Comparison of ENCODE assay signal across 21 cellular contexts in genomic region chrX:1151378-1152077, GRCh38.
DNase-seq lines count a peak whose midpoint lies in the region; ATAC-seq, FAIRE-seq and TF ChIP-seq lines count a peak whose summit lies in the region.
"Had no signal": no experiment of that assay in that cellular context is flagged by ENCODE, and none has a peak within 500 bp of the region (broad histone marks: within the 10 kb centered on the region; RNA-seq: fewer than 3 reads in every experiment).

No MANE protein-coding gene starts in this region.

- no peak overlapping the region for H3K27ac Mint-ChIP-seq in GM23338
- peak overlapping the region; percentile 81 for H3K27ac Mint-ChIP-seq in nephron progenitor cell
- no peak overlapping the region for H3K27ac Mint-ChIP-seq in stimulated activated naive B cell treated with anti-CD40 and anti-IgM and Interleukin-4, amounts not matched to agents 10 μg/mL and 1 μg/mL and 100 μg/mL, for 72 hours
- H3K27ac Mint-ChIP-seq: CD4-positive, alpha-beta T cell; IgD-negative memory B cell had no signal

- DNase-seq in A549 (ENCODE audit: low read depth in 1 of 2, low spot score in 1 of 2) (no peak), GM23338 (ENCODE audit: low spot score) (no peak), ecto neural progenitor cell (ENCODE audit: low spot score) (peak; percentile 26), nephron progenitor cell (no peak), H4 (ENCODE audit: low spot score) (no peak), NCI-H1417 treated with DMSO at 0.1 percent for 48 hours (lab: John Stamatoyannopoulos, UW) (no peak)
- no peak for DNase-seq in stimulated activated naive B cell treated with anti-CD40 and anti-IgM and Interleukin-4, amounts not matched to agents 10 μg/mL and 1 μg/mL and 100 μg/mL, for 72 hours
- DNase-seq in NK-92 treated with Interleukin-12 subunit alpha and Interleukin-12 subunit beta, amount 100 ng/mL, for 24 hours (lab: John Stamatoyannopoulos, UW) = no peak
- DNase-seq: ACHN; Caco-2; CD4-positive, alpha-beta T cell; GM23248; KBM-7 had no signal

- peak overlapping the region; percentile 83 for H2AFZ ChIP-seq in GM23338
- H2AFZ ChIP-seq: GM23248 had no signal

- no peaks in the 10 kb centered on the region; the same call in 2 of the 3 replicates for H3K4me1 Mint-ChIP-seq in GM23338
- H3K4me1 Mint-ChIP-seq in nephron progenitor cell = peaks cover 28% of the 10 kb centered on the region
- no peaks in the 10 kb centered on the region for H3K4me1 Mint-ChIP-seq in stimulated activated naive B cell treated with anti-CD40 and anti-IgM and Interleukin-4, amounts not matched to agents 10 μg/mL and 1 μg/mL and 100 μg/mL, for 72 hours
- H3K4me1 Mint-ChIP-seq: IgD-negative memory B cell had no signal

- H3K9me3 ChIP-seq in A549 = no peaks in the 10 kb centered on the region
- H3K9me3 ChIP-seq: Caco-2, HAP-1 had no signal

- H3K9me2 ChIP-seq in GM23338 (ENCODE audit: insufficient read depth) = no peaks in the 10 kb centered on the region

- CTCF ChIA-PET in A549 (lab: Yijun Ruan, JAX) = no interaction called here

- 31% methylated on average over 9 of the region's 9 CpGs for WGBS in A549 (ENCODE audit: missing lambda C conversion rate)

- POLR2A ChIA-PET in A549 (lab: Yijun Ruan, JAX) = no interaction called here

- H4K20me1 ChIP-seq in GM23338 (replicated peaks; ENCODE audit: insufficient read depth) = no peaks in the 10 kb centered on the region

- H3K27ac ChIP-seq in A549 (no peak overlapping the region), GM23338 (ENCODE audit: low read depth) (no peak overlapping the region)
- H3K27ac ChIP-seq: C4-2B, GM23248 had no signal

- no peak for FAIRE-seq in A549 (lab: Jason Lieb, UNC)
- FAIRE-seq: D721Med, G401.6, GM12891, GM18507, HTR-8/SVneo had no signal

- H3K79me2 ChIP-seq in GM23338 (replicated peaks; ENCODE audit: insufficient read depth) = no peaks in the 10 kb centered on the region

- H3K36me3 Mint-ChIP-seq in GM23338 (ENCODE audit: low read depth) = peaks cover 25% of the 10 kb centered on the region
- no peaks in the 10 kb centered on the region for H3K36me3 Mint-ChIP-seq in nephron progenitor cell (ENCODE audit: low read depth)
- no peaks in the 10 kb centered on the region for H3K36me3 Mint-ChIP-seq in stimulated activated naive B cell treated with anti-CD40 and anti-IgM and Interleukin-4, amounts not matched to agents 10 μg/mL and 1 μg/mL and 100 μg/mL, for 72 hours
- H3K36me3 Mint-ChIP-seq: IgD-negative memory B cell had no signal

- no peaks in the 10 kb centered on the region for H3K36me3 ChIP-seq in GM23338 (ENCODE audit: insufficient read depth)
- H3K36me3 ChIP-seq: HAP-1 had no signal

- no peak for TF ChIP-seq RAD21 in A549 (conservative IDR thresholded peaks at IDR 0.05 in 1 of 2, IDR thresholded peaks at IDR 0.05 in 1 of 2)

- ATAC-seq in A549 (peak; percentile 40 to 49; a peak in 3 of 6 replicates), GM23338 (no peak)
- no peak for ATAC-seq in stimulated activated naive B cell treated with anti-CD40 and anti-IgM and Interleukin-4, amounts not matched to agents 10 μg/mL and 1 μg/mL and 100 μg/mL, for 72 hours (replicated peaks)

- H3F3A ChIP-seq in GM23338 (replicated peaks; ENCODE audit: low read depth) = no peaks in the 10 kb centered on the region

- no peak overlapping the region for H3K4me3 ChIP-seq in A549
- no peak overlapping the region for H3K4me3 ChIP-seq in GM23338
- H3K4me3 ChIP-seq: GM23248, HAP-1 had no signal

- H3K27me3 ChIP-seq in GM23338 (ENCODE audit: insufficient read depth) = no peaks in the 10 kb centered on the region

- H3K9me3 Mint-ChIP-seq in GM23338 (peaks cover 82% of the 10 kb centered on the region), nephron progenitor cell (no peaks in the 10 kb centered on the region)
- H3K9me3 Mint-ChIP-seq in stimulated activated naive B cell treated with anti-CD40 and anti-IgM and Interleukin-4, amounts not matched to agents 10 μg/mL and 1 μg/mL and 100 μg/mL, for 72 hours = no peaks in the 10 kb centered on the region
- H3K9me3 Mint-ChIP-seq: CD4-positive, alpha-beta T cell had no signal

- no peak for TF ChIP-seq EP300 in A549 (IDR thresholded peaks at IDR 0.05)

- H3K4me1 ChIP-seq in A549 = peaks cover 2% of the 10 kb centered on the region; the same call in 1 of the 3 replicates
- H3K4me1 ChIP-seq in GM23338 (ENCODE audit: insufficient read depth) = 0 out of 2 replicates have a peak, but pooled peaks cover 3% of the 10 kb centered on the region
- H3K4me1 ChIP-seq: Caco-2, HAP-1 had no signal

- H3K4me3 Mint-ChIP-seq in GM23338 (no peak overlapping the region), nephron progenitor cell (no peak overlapping the region)
- no peak overlapping the region for H3K4me3 Mint-ChIP-seq in stimulated activated naive B cell treated with anti-CD40 and anti-IgM and Interleukin-4, amounts not matched to agents 10 μg/mL and 1 μg/mL and 100 μg/mL, for 72 hours
- H3K4me3 Mint-ChIP-seq: CD4-positive, alpha-beta T cell had no signal

- H3K27me3 Mint-ChIP-seq in GM23338 (ENCODE audit: insufficient read depth, low read depth, poor library complexity) (peaks cover 5% of the 10 kb centered on the region), nephron progenitor cell (ENCODE audit: low read depth, poor library complexity) (peaks cover 27% of the 10 kb centered on the region)
- peaks cover 14 to 25% of the 10 kb centered on the region in 2 donors for H3K27me3 Mint-ChIP-seq in stimulated activated naive B cell treated with anti-CD40 and anti-IgM and Interleukin-4, amounts not matched to agents 10 μg/mL and 1 μg/mL and 100 μg/mL, for 72 hours

- TF ChIP-seq CTCF in A549 (IDR thresholded peaks at IDR 0.05) (no peak), GM23338 (conservative IDR thresholded peaks at IDR 0.05; ENCODE audit: low read depth in 2 of 2) (no peak), nephron progenitor cell (IDR thresholded peaks at IDR 0.05) (no peak)

- H3K4me2 ChIP-seq in A549 = peak overlapping the region; percentile 48; the same call in 2 of the 3 replicates
- H3K4me2 ChIP-seq in GM23338 = no peak overlapping the region

- TF ChIP-seq POLR2A in A549 (IDR thresholded peaks at IDR 0.05; ENCODE audit: low read length) = no peak

TF ChIP-seq in A549, 52 proteins besides CTCF, POLR2A, EP300 and RAD21:
- no peak for TF ChIP-seq HOXB13 (CRISPR knock-in tag; IDR thresholded peaks at IDR 0.05; ENCODE audit: low read depth)
- TF ChIP-seq FOXS1 (CRISPR knock-in tag; IDR thresholded peaks at IDR 0.05) = no peak
- TF ChIP-seq ATOH8 (CRISPR knock-in tag; IDR thresholded peaks at IDR 0.05; ENCODE audit: low read depth) = no peak
- no peak for TF ChIP-seq KDM5A (IDR thresholded peaks at IDR 0.05)

TF ChIP-seq in GM23338, 12 proteins besides CTCF, POLR2A, EP300 and RAD21:
- no peak for TF ChIP-seq CREB1 (CRISPR knock-in tag; IDR thresholded peaks at IDR 0.05; ENCODE audit: low read depth)
- TF ChIP-seq ETS1 (IDR thresholded peaks at IDR 0.05) = no peak

Comparison
In these comparisons a context has a peak if more than half of its experiments do, and no peak if none do; other contexts are left out.
1. ATAC-seq: peak in A549 (2 of 2); none in GM23338 (single experiment) and stimulated activated naive B cell treated with anti-CD40 and anti-IgM and Interleukin-4, amounts not matched to agents 10 μg/mL and 1 μg/mL and 100 μg/mL, for 72 hours (0 of 2).